In genomic region chr16:89023151-89023551, GRCh38 we compare ENCODE assay signal across 24 cellular contexts. TPM values are rescaled to one million over a fixed set of nuclear protein-coding genes. Genes with fewer than 3 reads are reported as not detected.
DNase-seq lines count a peak whose midpoint lies in the region; ATAC-seq, FAIRE-seq and TF ChIP-seq lines count a peak whose summit lies in the region.
"Had no signal": no experiment of that assay in that cellular context is flagged by ENCODE, and none has a peak within 500 bp of the region (broad histone marks: within the 10 kb centered on the region; RNA-seq: fewer than 3 reads in every experiment).

No MANE protein-coding gene starts in this region.

- DNase-seq in GM12891 (ENCODE audit: insufficient read length, low spot score), result no peak
- DNase-seq in HTR-8/SVneo (ENCODE audit: insufficient read length, low spot score), result no peak
- peak; percentile 55 for DNase-seq in chondrocyte (ENCODE audit: low spot score)
- DNase-seq in progenitor cell of endocrine pancreas (ENCODE audit: low spot score, unreplicated experiment), result no peak
- DNase-seq in MM.1S, result no peak
- DNase-seq in gastrocnemius medialis, result no peak
- no peak for DNase-seq in HuH-7.5 (ENCODE audit: low spot score)
- DNase-seq: activated CD4-positive, alpha-beta T cell treated with anti-CD3 and anti-CD28 coated beads for 1 hour; activated naive CD4-positive, alpha-beta T cell treated with anti-CD3 and anti-CD28 coated beads for 36 hours; activated T-cell treated with anti-CD3 and anti-CD28 coated beads, Interleukin-2, amount 50 U/mL, for 24 hours; CD4-positive, alpha-beta T cell; central memory CD4-positive, alpha-beta T cell; MV-4-11; Peyer's patch; stimulated activated CD4-positive, alpha-beta T cell treated with anti-CD3 and anti-CD28 coated beads, Interleukin-2, amount 100 ng/mL, for 48 hours; stimulated activated naive B cell treated with anti-CD40 and anti-IgM and Interleukin-4, amounts not matched to agents 10 μg/mL and 1 μg/mL and 100 μg/mL, for 72 hours; T-cell had no signal

- H3F3A ChIP-seq in MM.1S (ENCODE audit: insufficient read depth, low read length), result no peaks in the 10 kb centered on the region

- FAIRE-seq in GM12891 (lab: Jason Lieb, UNC), result peak; percentile 76
- peak; percentile 60 for FAIRE-seq in HTR-8/SVneo (lab: Jason Lieb, UNC)
- FAIRE-seq: GM19239, keratinocyte had no signal

- TF ChIP-seq POLR2A in GM12891 (IDR thresholded peaks at IDR 0.05; ENCODE audit: low read depth, low read length) (no peak), gastrocnemius medialis (IDR thresholded peaks at IDR 0.05) (no peak)

- H3K27ac ChIP-seq in MM.1S (ENCODE audit: low read length) (no peak overlapping the region), gastrocnemius medialis (no peak overlapping the region)
- H3K27ac ChIP-seq: KMS-11, Peyer's patch, SJSA1 had no signal

- H3K36me3 Mint-ChIP-seq in chondrocyte (ENCODE audit: low read depth) (peaks cover 6% of the 10 kb centered on the region), progenitor cell of endocrine pancreas (ENCODE audit: insufficient read depth) (no peaks in the 10 kb centered on the region)

- H3K27me3 Mint-ChIP-seq in chondrocyte (ENCODE audit: low read depth) (peaks cover 44% of the 10 kb centered on the region), progenitor cell of endocrine pancreas (peaks cover 40% of the 10 kb centered on the region)
- H3K27me3 Mint-ChIP-seq: CD4-positive, alpha-beta T cell had no signal

- H3K4me1 ChIP-seq in MM.1S (ENCODE audit: low read length) (no peaks in the 10 kb centered on the region), gastrocnemius medialis (no peaks in the 10 kb centered on the region)
- H3K4me1 ChIP-seq: Peyer's patch, SJSA1 had no signal

- H3K9ac ChIP-seq in MM.1S (ENCODE audit: low read length), result no peak overlapping the region
- H3K9ac ChIP-seq: KMS-11 had no signal

- H3K27me3 ChIP-seq in MM.1S (replicated peaks; ENCODE audit: insufficient read depth, low read length) (peaks cover 24% of the 10 kb centered on the region), gastrocnemius medialis (peaks cover 26 to 51% (median 44%) of the 10 kb centered on the region in 3 donors)
- H3K27me3 ChIP-seq: Peyer's patch had no signal

- TF ChIP-seq CTCF in chondrocyte (IDR thresholded peaks at IDR 0.05) (no peak), progenitor cell of endocrine pancreas (IDR thresholded peaks at IDR 0.05; ENCODE audit: unreplicated experiment) (no peak), MM.1S (IDR thresholded peaks at IDR 0.05; ENCODE audit: low read length) (no peak), gastrocnemius medialis (IDR thresholded peaks at IDR 0.05 in 4 of 5, conservative IDR thresholded peaks at IDR 0.05 in 1 of 5) (no peak)

- no peaks in the 10 kb centered on the region for H3K79me2 ChIP-seq in MM.1S (ENCODE audit: low read length)

- no peaks in the 10 kb centered on the region for H3K4me1 Mint-ChIP-seq in chondrocyte (ENCODE audit: low read depth)
- no peaks in the 10 kb centered on the region for H3K4me1 Mint-ChIP-seq in progenitor cell of endocrine pancreas (ENCODE audit: low read depth)

- in situ Hi-C loops in gastrocnemius medialis (cut with MboI; ENCODE audit: low sequenced_read_pairs in 4 of 4), result no loop called here

- peaks cover 12% of the 10 kb centered on the region for H3K9me3 Mint-ChIP-seq in chondrocyte (ENCODE audit: low read depth)
- H3K9me3 Mint-ChIP-seq in progenitor cell of endocrine pancreas (ENCODE audit: low read depth), result peaks cover 13% of the 10 kb centered on the region

- H3K4me3 ChIP-seq in MM.1S (ENCODE audit: low read length) (no peak overlapping the region), gastrocnemius medialis (no peak overlapping the region)
- H3K4me3 ChIP-seq: lung, Peyer's patch, SJSA1 had no signal

- H3K36me3 ChIP-seq in MM.1S (replicated peaks; ENCODE audit: insufficient read depth, low read length), result no peaks in the 10 kb centered on the region
- H3K36me3 ChIP-seq in gastrocnemius medialis, result no peaks in the 10 kb centered on the region
- H3K36me3 ChIP-seq: Peyer's patch, SJSA1 had no signal

- H3K4me2 ChIP-seq in MM.1S (ENCODE audit: low read depth, low read length), result no peak overlapping the region
- H3K4me2 ChIP-seq: KMS-11 had no signal

- H3K27ac Mint-ChIP-seq in chondrocyte (ENCODE audit: unreplicated experiment) (no peak overlapping the region), progenitor cell of endocrine pancreas (peak overlapping the region; percentile 1)
- H3K27ac Mint-ChIP-seq: activated naive CD4-positive, alpha-beta T cell treated with anti-CD3 and anti-CD28 coated beads for 36 hours; activated T-cell treated with anti-CD3 and anti-CD28 coated beads, Interleukin-2, amount 50 U/mL, for 24 hours; CD4-positive, alpha-beta T cell; stimulated activated naive B cell treated with anti-CD40 and anti-IgM and Interleukin-4, amounts not matched to agents 10 μg/mL and 1 μg/mL and 100 μg/mL, for 72 hours; T-cell had no signal

- H3K9me3 ChIP-seq in MM.1S (replicated peaks; ENCODE audit: insufficient read depth, low read length), result no peaks in the 10 kb centered on the region
- no peaks in the 10 kb centered on the region for H3K9me3 ChIP-seq in gastrocnemius medialis

- no peak for ATAC-seq in gastrocnemius medialis
- ATAC-seq: stimulated activated naive B cell treated with anti-CD40 and anti-IgM and Interleukin-4, amounts not matched to agents 10 μg/mL and 1 μg/mL and 100 μg/mL, for 72 hours; T-cell had no signal

- H2AFZ ChIP-seq in MM.1S (ENCODE audit: low read length), result no peak overlapping the region

- H3K4me3 Mint-ChIP-seq in chondrocyte (ENCODE audit: unreplicated experiment), result no peak overlapping the region
- no peak overlapping the region for H3K4me3 Mint-ChIP-seq in progenitor cell of endocrine pancreas (ENCODE audit: low read depth)
- H3K4me3 Mint-ChIP-seq: activated naive CD4-positive, alpha-beta T cell treated with anti-CD3 and anti-CD28 coated beads for 36 hours; activated T-cell treated with anti-CD3 and anti-CD28 coated beads, Interleukin-2, amount 50 U/mL, for 24 hours; CD4-positive, alpha-beta T cell; stimulated activated naive B cell treated with anti-CD40 and anti-IgM and Interleukin-4, amounts not matched to agents 10 μg/mL and 1 μg/mL and 100 μg/mL, for 72 hours; T-cell had no signal

- H4K20me1 ChIP-seq in MM.1S (ENCODE audit: insufficient read depth, low read length), result no peaks in the 10 kb centered on the region

- intact Hi-C loops in gastrocnemius medialis (cut with DNase I; ENCODE audit: low total_unique reads), result no loop called here

- H3K9me2 ChIP-seq in MM.1S (replicated peaks; ENCODE audit: insufficient read depth, low read length), result no peaks in the 10 kb centered on the region

TF ChIP-seq in GM12891, 5 proteins besides CTCF, POLR2A, EP300 and RAD21:
- no peak for TF ChIP-seq POLR2AphosphoS5 (IDR thresholded peaks at IDR 0.05; ENCODE audit: low read depth, low read length)
- TF ChIP-seq TAF1 (IDR thresholded peaks at IDR 0.05; ENCODE audit: low read depth, low read length), result no peak
- TF ChIP-seq SPI1 (IDR thresholded peaks at IDR 0.05; ENCODE audit: low read depth, low read length), result no peak
- TF ChIP-seq PAX5 (IDR thresholded peaks at IDR 0.05; ENCODE audit: insufficient read depth, low read length, severe bottlenecking), result no peak
- TF ChIP-seq POU2F2 (IDR thresholded peaks at IDR 0.05; ENCODE audit: low read depth, low read length), result no peak

RNA-seq across cellular contexts. Expression of gene CBFA2T3, which starts 46.1 kb away (rescaled TPM):
- 15.1 TPM for polyA plus RNA-seq in GM12891 (2012; ENCODE audit: low read depth, missing spikeins)
- 0.23 TPM in 1 of 3 replicates, not detected in the others for total RNA-seq in chondrocyte
- 12.5 and 12.9 TPM in 2 replicates for total RNA-seq in progenitor cell of endocrine pancreas
- 1 to 10 TPM in 3 of 4 donors, under 1 TPM in 1; 0.95 to 7.3 (median 3.3) TPM for total RNA-seq in gastrocnemius medialis
- total RNA-seq: activated CD8-positive, alpha-beta memory T cell treated with anti-CD3 and anti-CD28 coated beads for 36 hours; activated naive CD4-positive, alpha-beta T cell treated with anti-CD3 and anti-CD28 coated beads for 36 hours; dermis microvascular lymphatic vessel endothelial cell; SJSA1 had no signal
